ENCODE assay signal across 22 cellular contexts in genomic region chr9:95584176-95584575, GRCh38.
"Had no signal": no experiment of that assay in that cellular context is flagged by ENCODE, and none has a peak within 500 bp of the region (broad histone marks: within the 10 kb centered on the region; RNA-seq: fewer than 3 reads in every experiment).

No MANE protein-coding gene starts in this region.

- H3K27me3 Mint-ChIP-seq: stimulated activated naive CD8-positive, alpha-beta T cell treated with anti-CD3 and anti-CD28 coated beads, Interleukin-15, Interleukin-2, amounts not matched to agents 100 ng/mL and 50 ng/mL, for 24 hours had no signal

- H3K36me3 Mint-ChIP-seq: activated naive CD4-positive, alpha-beta T cell treated with anti-CD3 and anti-CD28 coated beads, Interleukin-2, amount 50 U/mL, for 24 hours; naive thymus-derived CD4-positive, alpha-beta T cell; WTC11 had no signal

- H3K4me3 ChIP-seq: ascending aorta, dorsolateral prefrontal cortex, esophagus squamous epithelium, gastrocnemius medialis, lower lobe of right lung, ovary, psoas muscle, right atrium auricular region, upper lobe of left lung had no signal

- H3K4me3 Mint-ChIP-seq: activated naive CD4-positive, alpha-beta T cell treated with anti-CD3 and anti-CD28 coated beads, Interleukin-2, amount 50 U/mL, for 24 hours; central memory CD8-positive, alpha-beta T cell; effector memory CD8-positive, alpha-beta T cell; naive thymus-derived CD4-positive, alpha-beta T cell; stimulated activated naive CD8-positive, alpha-beta T cell treated with anti-CD3 and anti-CD28 coated beads, Interleukin-15, Interleukin-2, amounts not matched to agents 100 ng/mL and 50 ng/mL, for 24 hours; WTC11 had no signal

- H3K27me3 ChIP-seq: ascending aorta, gastrocnemius medialis, neutrophil, ovary, right atrium auricular region, upper lobe of left lung had no signal

- H3K9me3 ChIP-seq: ascending aorta, esophagus squamous epithelium, gastrocnemius medialis, lower lobe of right lung, neutrophil, ovary, psoas muscle, right atrium auricular region, upper lobe of left lung had no signal

- H3K4me1 Mint-ChIP-seq: activated naive CD4-positive, alpha-beta T cell treated with anti-CD3 and anti-CD28 coated beads, Interleukin-2, amount 50 U/mL, for 24 hours; central memory CD8-positive, alpha-beta T cell had no signal

- H3K27ac ChIP-seq: ascending aorta, dorsolateral prefrontal cortex, esophagus squamous epithelium, gastrocnemius medialis, lower lobe of right lung, neutrophil, ovary, psoas muscle, right atrium auricular region, upper lobe of left lung had no signal

- H3K36me3 ChIP-seq: ascending aorta, esophagus squamous epithelium, gastrocnemius medialis, lower lobe of right lung, neutrophil, ovary, right atrium auricular region, upper lobe of left lung had no signal

- DNase-seq: activated gamma-delta T cell treated with Interleukin-2 at 50 U/mL for 16 hours; activated T-cell treated with anti-CD3 and anti-CD28 coated beads, Interleukin-2, amount 50 U/mL, for 1 hour; dorsolateral prefrontal cortex; effector memory CD8-positive, alpha-beta T cell; esophagus squamous epithelium; gastrocnemius medialis; left colon; lower lobe of right lung; mesendoderm; naive thymus-derived CD4-positive, alpha-beta T cell; ovary; psoas muscle; stimulated activated CD4-positive, alpha-beta T cell treated with anti-CD3 and anti-CD28 coated beads, Interleukin-12 subunit alpha, Interleukin-12 subunit beta, amount 100 ng/mL, for 4 hours; T-helper 9 cell; upper lobe of left lung had no signal

- H3K4me1 ChIP-seq: ascending aorta, esophagus squamous epithelium, gastrocnemius medialis, lower lobe of right lung, psoas muscle, right atrium auricular region, upper lobe of left lung had no signal

- H3K9me3 Mint-ChIP-seq: activated naive CD4-positive, alpha-beta T cell treated with anti-CD3 and anti-CD28 coated beads, Interleukin-2, amount 50 U/mL, for 24 hours; central memory CD8-positive, alpha-beta T cell; effector memory CD8-positive, alpha-beta T cell; naive thymus-derived CD4-positive, alpha-beta T cell; stimulated activated naive CD8-positive, alpha-beta T cell treated with anti-CD3 and anti-CD28 coated beads, Interleukin-15, Interleukin-2, amounts not matched to agents 100 ng/mL and 50 ng/mL, for 24 hours; WTC11 had no signal

- H3K27ac Mint-ChIP-seq: activated naive CD4-positive, alpha-beta T cell treated with anti-CD3 and anti-CD28 coated beads, Interleukin-2, amount 50 U/mL, for 24 hours; effector memory CD8-positive, alpha-beta T cell; naive thymus-derived CD4-positive, alpha-beta T cell; stimulated activated naive CD8-positive, alpha-beta T cell treated with anti-CD3 and anti-CD28 coated beads, Interleukin-15, Interleukin-2, amounts not matched to agents 100 ng/mL and 50 ng/mL, for 24 hours; WTC11 had no signal
